8 cellular contexts compared by ENCODE assay signal in genomic region chr17:2679247-2679646, GRCh38. TPM values are rescaled to one million over a fixed set of nuclear protein-coding genes. Genes with fewer than 3 reads are reported as not detected.
DNase-seq lines count a peak whose midpoint lies in the region; ATAC-seq and TF ChIP-seq lines count a peak whose summit lies in the region.
"Not testable (repeated sequence)": the region's sequence is repeated elsewhere in the genome, so short reads cannot be mapped to it uniquely, and the experiment has no call there.

No MANE protein-coding gene starts in this region.

- dilution Hi-C loops in IMR-90 (cut with HindIII; ENCODE audit: low sequenced_read_pairs, unreplicated experiment), result not testable (repeated sequence)

- DNase-seq in CD4-positive, alpha-beta memory T cell; IMR-90; activated CD4-positive, alpha-beta T cell treated with anti-CD3 and anti-CD28 coated beads for 36 hours; activated T-cell treated with anti-CD3 and anti-CD28 coated beads, Interleukin-2, amount 50 U/mL, for 72 hours; activated naive CD4-positive, alpha-beta T cell treated with anti-CD3 and anti-CD28 coated beads, Interleukin-2, amount 50 U/mL, for 72 hours (ENCODE audit: low spot score in 2 of 2); activated naive CD8-positive, alpha-beta T cell treated with anti-CD3 and anti-CD28 coated beads, Interleukin-2, amount 50 U/mL, for 24 hours; glutamatergic neuron: not testable (repeated sequence)

- H2BK20ac ChIP-seq in IMR-90 (ENCODE audit: low read depth, low read length), result not testable (repeated sequence)

- TF ChIP-seq RAD21 in IMR-90 (IDR thresholded peaks at IDR 0.05; ENCODE audit: low read length), result not testable (repeated sequence)

- not testable (repeated sequence) for ATAC-seq in IMR-90 (ENCODE audit: low read depth); activated CD4-positive, alpha-beta T cell treated with anti-CD3 and anti-CD28 coated beads for 36 hours; activated T-cell treated with anti-CD3 and anti-CD28 coated beads, Interleukin-2, amount 50 U/mL, for 72 hours (replicated peaks in 1 of 2); activated naive CD4-positive, alpha-beta T cell treated with anti-CD3 and anti-CD28 coated beads, Interleukin-2, amount 50 U/mL, for 72 hours; activated naive CD8-positive, alpha-beta T cell treated with anti-CD3 and anti-CD28 coated beads, Interleukin-2, amount 50 U/mL, for 24 hours

- H3K4ac ChIP-seq in IMR-90 (ENCODE audit: low read depth, low read length), result not testable (repeated sequence)

- not testable (repeated sequence) for H4K91ac ChIP-seq in IMR-90 (ENCODE audit: insufficient read depth, low read depth, low read length)

- H3K18ac ChIP-seq in IMR-90 (ENCODE audit: low read depth, low read length), result not testable (repeated sequence)

- not testable (repeated sequence) for TF ChIP-seq CTCF in HEK293 (tag by site-specific recombination; IDR thresholded peaks at IDR 0.05); IMR-90 (conservative IDR thresholded peaks at IDR 0.05; ENCODE audit: low read depth, low read length); glutamatergic neuron (IDR thresholded peaks at IDR 0.05; ENCODE audit: partially characterized antibody, unreplicated experiment)

- H4K5ac ChIP-seq in IMR-90 (ENCODE audit: low read depth, low read length), result not testable (repeated sequence)

- H4K20me1 ChIP-seq in IMR-90 (ENCODE audit: insufficient read depth, low read length), result peaks cover 40% of the 10 kb centered on the region; the same call in 1 of the 2 replicates

- peaks cover 48 to 67% of the 10 kb centered on the region in 2 donors for H3K36me3 Mint-ChIP-seq in CD4-positive, alpha-beta memory T cell
- H3K36me3 Mint-ChIP-seq in activated CD4-positive, alpha-beta T cell treated with anti-CD3 and anti-CD28 coated beads for 36 hours (ENCODE audit: low read depth), result peaks cover 52% of the 10 kb centered on the region
- peaks cover 10 to 34% of the 10 kb centered on the region in 2 donors for H3K36me3 Mint-ChIP-seq in activated T-cell treated with anti-CD3 and anti-CD28 coated beads, Interleukin-2, amount 50 U/mL, for 72 hours (ENCODE audit: insufficient read depth in 2 of 2)
- peaks cover 5 to 30% of the 10 kb centered on the region in 2 donors for H3K36me3 Mint-ChIP-seq in activated naive CD4-positive, alpha-beta T cell treated with anti-CD3 and anti-CD28 coated beads, Interleukin-2, amount 50 U/mL, for 72 hours
- H3K36me3 Mint-ChIP-seq in activated naive CD8-positive, alpha-beta T cell treated with anti-CD3 and anti-CD28 coated beads, Interleukin-2, amount 50 U/mL, for 24 hours (ENCODE audit: low read depth), result peaks cover 56% of the 10 kb centered on the region
- not testable (repeated sequence) for H3K36me3 Mint-ChIP-seq in glutamatergic neuron (ENCODE audit: unreplicated experiment)

- not testable (repeated sequence) for H2BK15ac ChIP-seq in IMR-90 (ENCODE audit: low read depth, low read length)

- H3K27me3 ChIP-seq in CD4-positive, alpha-beta memory T cell (ENCODE audit: insufficient read depth, low read length); IMR-90 (ENCODE audit: control insufficient read depth, insufficient read depth, low read length): not testable (repeated sequence)

- peak overlapping the region in 4 of 7 donors; percentile 3 to 47 (median 30) for H3K27ac Mint-ChIP-seq in CD4-positive, alpha-beta memory T cell
- H3K27ac Mint-ChIP-seq in activated CD4-positive, alpha-beta T cell treated with anti-CD3 and anti-CD28 coated beads for 36 hours, result peak overlapping the region; percentile 19
- H3K27ac Mint-ChIP-seq in activated T-cell treated with anti-CD3 and anti-CD28 coated beads, Interleukin-2, amount 50 U/mL, for 72 hours, result peak overlapping the region; percentile 2
- H3K27ac Mint-ChIP-seq in activated naive CD4-positive, alpha-beta T cell treated with anti-CD3 and anti-CD28 coated beads, Interleukin-2, amount 50 U/mL, for 72 hours, result peak overlapping the region; percentile 3 to 70
- peak overlapping the region; percentile 16 for H3K27ac Mint-ChIP-seq in activated naive CD8-positive, alpha-beta T cell treated with anti-CD3 and anti-CD28 coated beads, Interleukin-2, amount 50 U/mL, for 24 hours
- H3K27ac Mint-ChIP-seq in glutamatergic neuron (ENCODE audit: unreplicated experiment), result peak overlapping the region; percentile 9

- not testable (repeated sequence) for TF ChIP-seq POLR2A in IMR-90 (IDR thresholded peaks at IDR 0.05; ENCODE audit: low read depth, low read length)

- not testable (repeated sequence) for H3K56ac ChIP-seq in IMR-90 (ENCODE audit: extremely low read depth, insufficient read depth, low read length)

- H3K4me1 Mint-ChIP-seq in CD4-positive, alpha-beta memory T cell; activated CD4-positive, alpha-beta T cell treated with anti-CD3 and anti-CD28 coated beads for 36 hours; activated T-cell treated with anti-CD3 and anti-CD28 coated beads, Interleukin-2, amount 50 U/mL, for 72 hours (ENCODE audit: low read depth); activated naive CD8-positive, alpha-beta T cell treated with anti-CD3 and anti-CD28 coated beads, Interleukin-2, amount 50 U/mL, for 24 hours; glutamatergic neuron (ENCODE audit: low read depth, unreplicated experiment): not testable (repeated sequence)

- H2AK5ac ChIP-seq in IMR-90 (ENCODE audit: low read depth, low read length), result not testable (repeated sequence)

- not testable (repeated sequence) for H4K8ac ChIP-seq in IMR-90 (ENCODE audit: low read depth in 2 of 2, low read length in 2 of 2)

- not testable (repeated sequence) for H2BK120ac ChIP-seq in IMR-90 (ENCODE audit: low read depth, low read length)

- CTCF ChIA-PET in CD4-positive, alpha-beta memory T cell (lab: Charles Lee; ENCODE audit: partially characterized antibody); HEK293 (lab: Yijun Ruan, JAX); IMR-90 (lab: Yijun Ruan, JAX); activated CD4-positive, alpha-beta T cell treated with anti-CD3 and anti-CD28 coated beads for 36 hours (lab: Charles Lee): not testable (repeated sequence)

- not testable (repeated sequence) for H3K4me1 ChIP-seq in CD4-positive, alpha-beta memory T cell (ENCODE audit: insufficient read depth, low read length); HEK293 (ENCODE audit: control insufficient read depth, insufficient read depth, low read length); IMR-90 (ENCODE audit: control insufficient read depth, insufficient read depth, low read length)

- not testable (repeated sequence) for BruUV-seq in IMR-90 (replicated peaks; lab: Mats Ljungman, UMichigan)

- H3K27ac ChIP-seq in CD4-positive, alpha-beta memory T cell (ENCODE audit: low read depth, low read length); HEK293 (ENCODE audit: extremely low read depth, low read depth, low read length); IMR-90 (ENCODE audit: insufficient read depth, low read length): not testable (repeated sequence)

- H3K9me1 ChIP-seq in IMR-90 (ENCODE audit: insufficient read depth, low read length), result not testable (repeated sequence)

- not testable (repeated sequence) for H2AFZ ChIP-seq in IMR-90 (replicated peaks; ENCODE audit: low read length, poor library complexity)

- peaks cover 20 to 70% of the 10 kb centered on the region in 2 experiments; a peak in 3 of 4 replicates for H3K79me1 ChIP-seq in IMR-90 (ENCODE audit: low read depth in 1 of 2, low read length in 2 of 2)

- peaks cover 60% of the 10 kb centered on the region for H3K36me3 ChIP-seq in CD4-positive, alpha-beta memory T cell (ENCODE audit: insufficient read depth, low read length)
- H3K36me3 ChIP-seq in HEK293 (ENCODE audit: control insufficient read depth in 2 of 2, insufficient read depth in 1 of 2, low read length in 2 of 2) (peaks cover 78 to 92% of the 10 kb centered on the region in 2 experiments), IMR-90 (ENCODE audit: control insufficient read depth, insufficient read depth, low read length) (peaks cover 37% of the 10 kb centered on the region)

- H2BK5ac ChIP-seq in IMR-90 (ENCODE audit: low read depth, low read length, poor library complexity, severe bottlenecking), result peak overlapping the region; percentile 49

- WGBS in IMR-90 (ENCODE audit: extremely low coverage in 2 of 2, insufficient read length in 1 of 2), 2 experiments, result 100% methylated on average over 1 of the region's 1 CpG; no CpG with 5 or more reads in 1 of the 2 experiments

- POLR2A ChIA-PET in CD4-positive, alpha-beta memory T cell (lab: Charles Lee; ENCODE audit: partially characterized antibody); HEK293 (lab: Yijun Ruan, JAX); IMR-90 (lab: Charles Lee; ENCODE audit: unreplicated experiment); activated CD4-positive, alpha-beta T cell treated with anti-CD3 and anti-CD28 coated beads for 36 hours (lab: Charles Lee): not testable (repeated sequence)

- H3K9me3 ChIP-seq in CD4-positive, alpha-beta memory T cell (ENCODE audit: control insufficient read depth in 1 of 2, low read length in 2 of 2); HEK293 (ENCODE audit: control insufficient read depth, insufficient read depth, low read depth, low read length); IMR-90 (ENCODE audit: control insufficient read depth, insufficient read depth, low read length): not testable (repeated sequence)

- in situ Hi-C loops in IMR-90 (cut with MboI; ENCODE audit: low sequenced_read_pairs), result loop anchor here (10.0 kb wide), 1 partner anchor 254 kb away; no protein-coding TSS in a partner anchor

- H2AK9ac ChIP-seq in IMR-90 (replicated peaks; ENCODE audit: low read depth, low read length, poor library complexity), result not testable (repeated sequence)

- intact Hi-C loops in CD4-positive, alpha-beta memory T cell (cut with micrococcal nuclease); IMR-90 (cut with micrococcal nuclease): not testable (repeated sequence)
- intact Hi-C loops in activated CD4-positive, alpha-beta T cell treated with anti-CD3 and anti-CD28 coated beads for 36 hours (cut with DNase I, micrococcal nuclease), result loop anchor here in 1 of 2 experiments (10.0 kb wide), 2 partner anchors 164 to 194 kb away; partner anchors contain the start of gene METTL16

- H3K14ac ChIP-seq in IMR-90 (replicated peaks; ENCODE audit: low read depth, low read length), result not testable (repeated sequence)

- H3K4me2 ChIP-seq in IMR-90 (ENCODE audit: low read depth, low read length), result not testable (repeated sequence)

- not testable (repeated sequence) for H3K23ac ChIP-seq in IMR-90 (ENCODE audit: low read depth, low read length)

- not testable (repeated sequence) for H3K9ac ChIP-seq in IMR-90 (ENCODE audit: low read depth, low read length)

- not testable (repeated sequence) for H3K4me3 Mint-ChIP-seq in CD4-positive, alpha-beta memory T cell; activated CD4-positive, alpha-beta T cell treated with anti-CD3 and anti-CD28 coated beads for 36 hours; activated T-cell treated with anti-CD3 and anti-CD28 coated beads, Interleukin-2, amount 50 U/mL, for 72 hours; activated naive CD8-positive, alpha-beta T cell treated with anti-CD3 and anti-CD28 coated beads, Interleukin-2, amount 50 U/mL, for 24 hours; glutamatergic neuron (ENCODE audit: unreplicated experiment)

- not testable (repeated sequence) for H3K4me3 ChIP-seq in CD4-positive, alpha-beta memory T cell (ENCODE audit: low read length in 2 of 2); HEK293 (ENCODE audit: low read depth, low read length); IMR-90 (ENCODE audit: insufficient read depth, low read depth, low read length)

- H3K9me3 Mint-ChIP-seq in CD4-positive, alpha-beta memory T cell; activated CD4-positive, alpha-beta T cell treated with anti-CD3 and anti-CD28 coated beads for 36 hours (ENCODE audit: low read depth); activated T-cell treated with anti-CD3 and anti-CD28 coated beads, Interleukin-2, amount 50 U/mL, for 72 hours; activated naive CD4-positive, alpha-beta T cell treated with anti-CD3 and anti-CD28 coated beads, Interleukin-2, amount 50 U/mL, for 72 hours; activated naive CD8-positive, alpha-beta T cell treated with anti-CD3 and anti-CD28 coated beads, Interleukin-2, amount 50 U/mL, for 24 hours: not testable (repeated sequence)
- H3K9me3 Mint-ChIP-seq in glutamatergic neuron (ENCODE audit: unreplicated experiment), result peaks cover 25% of the 10 kb centered on the region

- H3K27me3 Mint-ChIP-seq in CD4-positive, alpha-beta memory T cell; activated CD4-positive, alpha-beta T cell treated with anti-CD3 and anti-CD28 coated beads for 36 hours; activated T-cell treated with anti-CD3 and anti-CD28 coated beads, Interleukin-2, amount 50 U/mL, for 72 hours (ENCODE audit: low read depth); activated naive CD8-positive, alpha-beta T cell treated with anti-CD3 and anti-CD28 coated beads, Interleukin-2, amount 50 U/mL, for 24 hours; glutamatergic neuron (ENCODE audit: unreplicated experiment): not testable (repeated sequence)

RNA-seq across cellular contexts. Expression of gene CLUH, which starts 32.3 kb away (rescaled TPM):
- 10 to 100 TPM; 43.5 to 44.1 TPM for total RNA-seq in CD4-positive, alpha-beta memory T cell
- polyA plus RNA-seq in CD4-positive, alpha-beta memory T cell, result 10 to 100 TPM in 1 of 2 donors, 1 to 10 TPM in 1; 5.5 to 14.7 TPM
- total RNA-seq in IMR-90 (2012; rRNA removed) (12.5 and 12.9 TPM in 2 replicates), glutamatergic neuron (ENCODE audit: unreplicated experiment) (39.1 TPM)
- 42.0 and 51.0 TPM in 2 replicates for polyA plus RNA-seq in IMR-90 (2012; rRNA removed)
- 16.6 and 23.3 TPM in 2 replicates for polyA plus RNA-seq in IMR-90 (2012; cell fraction: cytosol; rRNA removed)
- 134 and 376 TPM in 2 replicates for polyA plus RNA-seq in IMR-90 (2012; cell fraction: nucleus; rRNA removed; ENCODE audit: low replicate concordance)
- 100 to 1,000 TPM; 107 to 123 TPM for total RNA-seq in activated CD4-positive, alpha-beta T cell treated with anti-CD3 and anti-CD28 coated beads for 36 hours
- 10 to 100 TPM; 32.1 to 49.7 TPM for total RNA-seq in activated T-cell treated with anti-CD3 and anti-CD28 coated beads, Interleukin-2, amount 50 U/mL, for 72 hours
- 10 to 100 TPM; 56.9 to 93.2 TPM for total RNA-seq in activated naive CD4-positive, alpha-beta T cell treated with anti-CD3 and anti-CD28 coated beads, Interleukin-2, amount 50 U/mL, for 72 hours
